ENCODE assay signal across 2 cellular contexts in the genomic region with DNA sequence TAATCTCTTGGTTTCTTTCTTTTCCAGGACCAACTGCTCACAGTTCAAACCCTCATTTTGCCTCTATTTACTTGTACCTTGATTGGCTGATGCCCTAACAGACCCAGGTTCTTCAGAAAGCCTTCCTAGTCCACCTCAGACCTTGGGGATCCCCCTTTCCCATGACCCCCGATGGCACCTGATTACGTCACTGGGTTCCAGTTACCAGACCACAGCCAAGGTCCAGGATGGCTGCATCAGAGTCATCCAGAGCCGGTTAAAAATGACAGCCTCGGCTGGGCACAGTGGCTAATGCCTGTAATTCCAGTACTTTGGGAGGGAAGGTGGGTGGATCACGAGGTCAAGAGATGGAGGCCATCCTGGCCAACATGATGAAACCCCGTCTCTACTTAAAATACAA.
TF ChIP-seq lines count a peak whose summit lies in the region.

No MANE protein-coding gene starts in this region.

TF ChIP-seq in HepG2, 621 proteins besides CTCF, POLR2A, EP300 and RAD21:
- peak; percentile 90 for TF ChIP-seq ATF7 (IDR thresholded peaks at IDR 0.05)
- TF ChIP-seq ATF7 (CRISPR knock-in tag; IDR thresholded peaks at IDR 0.05) = no peak
- TF ChIP-seq JDP2 (CRISPR knock-in tag; IDR thresholded peaks at IDR 0.05; ENCODE audit: borderline replicate concordance) = no peak
- TF ChIP-seq ZSCAN31 (CRISPR knock-in tag; IDR thresholded peaks at IDR 0.05; ENCODE audit: low read depth) = no peak
- TF ChIP-seq CREB1 (IDR thresholded peaks at IDR 0.05) = peak; percentile 87
- no peak for TF ChIP-seq CREB1 (CRISPR knock-in tag; IDR thresholded peaks at IDR 0.05)

TF ChIP-seq in K562, 482 proteins besides CTCF, POLR2A, EP300 and RAD21:
- no peak for TF ChIP-seq TFAM (CRISPR knock-in tag; conservative IDR thresholded peaks at IDR 0.05)
- TF ChIP-seq, protein P1, sequence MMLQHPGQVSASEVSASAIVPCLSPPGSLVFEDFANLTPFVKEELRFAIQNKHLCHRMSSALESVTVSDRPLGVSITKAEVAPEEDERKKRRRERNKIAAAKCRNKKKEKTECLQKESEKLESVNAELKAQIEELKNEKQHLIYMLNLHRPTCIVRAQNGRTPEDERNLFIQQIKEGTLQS (IDR thresholded peaks at IDR 0.05) = peak; percentile 20; the same call in 1 of the 2 replicates
- TF ChIP-seq, protein P1 (CRISPR knock-in tag; conservative IDR thresholded peaks at IDR 0.05) = no peak
